38 cellular contexts compared by ENCODE assay signal in the genomic region with DNA sequence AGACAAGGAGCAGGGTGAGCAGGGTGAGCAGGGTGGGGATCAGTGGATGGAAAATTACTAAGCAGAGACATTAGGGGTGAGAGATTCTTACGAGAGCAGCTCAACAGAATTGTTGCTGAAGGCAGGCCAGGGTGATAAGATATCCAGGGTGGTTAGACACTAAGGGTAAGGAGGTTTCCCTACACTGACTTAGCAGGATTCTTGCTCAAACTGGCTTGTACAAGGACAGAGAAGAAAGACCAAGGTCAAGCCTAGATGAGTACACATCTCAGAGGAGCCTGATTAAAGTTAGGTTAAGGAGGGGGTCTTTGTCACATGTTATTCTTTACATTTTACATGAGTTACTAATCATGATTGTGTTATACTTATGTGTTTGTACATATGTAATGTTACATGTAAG.
"Had no signal": no experiment of that assay in that cellular context is flagged by ENCODE, and none has a peak within 500 bp of the region (broad histone marks: within the 10 kb centered on the region; RNA-seq: fewer than 3 reads in every experiment).

No MANE protein-coding gene starts in this region.

- H3K9me3 ChIP-seq: ascending aorta had no signal

- H3K36me3 Mint-ChIP-seq: activated CD4-positive, alpha-beta memory T cell treated with anti-CD3 and anti-CD28 coated beads for 36 hours; activated naive CD4-positive, alpha-beta T cell treated with anti-CD3 and anti-CD28 coated beads, Interleukin-2, amount 50 U/mL, for 24 hours; activated naive CD8-positive, alpha-beta T cell; activated naive CD8-positive, alpha-beta T cell treated with anti-CD3 and anti-CD28 coated beads, Interleukin-2, amount 10 ng/mL, durations not matched to agents 7 days and 5 days; brain had no signal

- H3K27me3 Mint-ChIP-seq: activated B cell treated with CpG ODN at 0.5 μM for 24 hours; activated naive CD8-positive, alpha-beta T cell treated with anti-CD3 and anti-CD28 coated beads, Interleukin-2, amount 50 U/mL, for 24 hours; central memory CD8-positive, alpha-beta T cell had no signal

- H3K27ac Mint-ChIP-seq: activated B cell treated with CpG ODN at 0.5 μM for 24 hours; activated CD4-positive, alpha-beta memory T cell treated with anti-CD3 and anti-CD28 coated beads for 36 hours; activated CD4-positive, alpha-beta T cell treated with anti-CD3 and anti-CD28 coated beads, Interleukin-2, amount 10 ng/mL, durations not matched to agents 24 days and 14 days; activated CD8-positive, alpha-beta T cell treated with anti-CD3 and anti-CD28 coated beads for 36 hours; activated naive CD4-positive, alpha-beta T cell treated with anti-CD3 and anti-CD28 coated beads for 36 hours; activated naive CD4-positive, alpha-beta T cell treated with anti-CD3 and anti-CD28 coated beads, Interleukin-2, amount 50 U/mL, for 24 hours; activated naive CD8-positive, alpha-beta T cell; activated naive CD8-positive, alpha-beta T cell treated with anti-CD3 and anti-CD28 coated beads, Interleukin-2, amount 10 ng/mL, durations not matched to agents 7 days and 5 days; activated naive CD8-positive, alpha-beta T cell treated with anti-CD3 and anti-CD28 coated beads, Interleukin-2, amount 50 U/mL, for 24 hours; activated T-cell treated with anti-CD3 and anti-CD28 coated beads, Interleukin-2, amount 50 U/mL, for 72 hours; activated T-helper 1 cell treated with anti-CD3 and anti-CD28 coated beads, Interleukin-12 subunit alpha, Interleukin-12 subunit beta, Interleukin-2, Interleukin-4 antibody, amounts not matched to agents 30 ng/mL and 10 ng/mL and 1 ng/mL, durations not matched to agents 14 hours and 24 hours and 36 hours; activated T-helper 17 cell treated with anti-CD3 and anti-CD28 coated beads, Interleukin-2, amount 50 U/mL, for 72 hours; T-helper 1 cell treated with Interleukin-12 subunit alpha and Interleukin-12 subunit beta and Interleukin-4 antibody, amounts not matched to agents 30 μg/mL and 1 μg/mL, for 36 hours; T-helper 2 cell treated with Interferon-gamma antibody and Interleukin-4, amounts not matched to agents 5 μg/mL and 100 μg/mL, for 36 hours had no signal

- H3K4me3 Mint-ChIP-seq: activated B cell treated with CpG ODN at 0.5 μM for 24 hours; activated CD4-positive, alpha-beta memory T cell treated with anti-CD3 and anti-CD28 coated beads for 36 hours; activated CD4-positive, alpha-beta T cell treated with anti-CD3 and anti-CD28 coated beads, Interleukin-2, amount 10 ng/mL, durations not matched to agents 24 days and 14 days; activated CD8-positive, alpha-beta T cell treated with anti-CD3 and anti-CD28 coated beads for 36 hours; activated naive CD4-positive, alpha-beta T cell treated with anti-CD3 and anti-CD28 coated beads for 36 hours; activated naive CD4-positive, alpha-beta T cell treated with anti-CD3 and anti-CD28 coated beads, Interleukin-2, amount 50 U/mL, for 24 hours; activated naive CD8-positive, alpha-beta T cell; activated naive CD8-positive, alpha-beta T cell treated with anti-CD3 and anti-CD28 coated beads, Interleukin-2, amount 10 ng/mL, durations not matched to agents 7 days and 5 days; activated naive CD8-positive, alpha-beta T cell treated with anti-CD3 and anti-CD28 coated beads, Interleukin-2, amount 50 U/mL, for 24 hours; activated T-cell treated with anti-CD3 and anti-CD28 coated beads, Interleukin-2, amount 50 U/mL, for 4 hours; activated T-cell treated with anti-CD3 and anti-CD28 coated beads, Interleukin-2, amount 50 U/mL, for 72 hours; activated T-helper 1 cell treated with anti-CD3 and anti-CD28 coated beads, Interleukin-12 subunit alpha, Interleukin-12 subunit beta, Interleukin-2, Interleukin-4 antibody, amounts not matched to agents 30 ng/mL and 10 ng/mL and 1 ng/mL, durations not matched to agents 14 hours and 24 hours and 36 hours; activated T-helper 17 cell treated with anti-CD3 and anti-CD28 coated beads, Interleukin-2, amount 50 U/mL, for 72 hours; brain; central memory CD8-positive, alpha-beta T cell; T-helper 1 cell treated with Interleukin-12 subunit alpha and Interleukin-12 subunit beta and Interleukin-4 antibody, amounts not matched to agents 30 μg/mL and 1 μg/mL, for 36 hours; T-helper 2 cell treated with Interferon-gamma antibody and Interleukin-4, amounts not matched to agents 5 μg/mL and 100 μg/mL, for 36 hours had no signal

- DNase-seq: activated B cell treated with CpG ODN at 0.5 μM for 24 hours; activated CD4-positive, alpha-beta memory T cell treated with anti-CD3 and anti-CD28 coated beads for 36 hours; activated CD4-positive, alpha-beta T cell treated with anti-CD3 and anti-CD28 coated beads for 4 hours; activated CD4-positive, alpha-beta T cell treated with anti-CD3 and anti-CD28 coated beads, Interleukin-2, amount 10 ng/mL, durations not matched to agents 24 days and 14 days; activated CD4-positive, alpha-beta T cell treated with anti-CD3 and anti-CD28 coated beads, Interleukin-2, amount 50 U/mL, for 1 hour; activated CD4-positive, alpha-beta T cell treated with anti-CD3 and anti-CD28 coated beads, Interleukin-2, amount 50 U/mL, for 4 hours; activated CD4-positive, CD25-positive, alpha-beta regulatory T cell treated with anti-CD3 and anti-CD28 coated beads, Interleukin-2, amount 50 U/mL, for 72 hours; activated CD8-positive, alpha-beta memory T cell treated with anti-CD3 and anti-CD28 coated beads, Interleukin-2, amount 50 U/mL, for 4 hours; activated CD8-positive, alpha-beta T cell treated with anti-CD3 and anti-CD28 coated beads for 36 hours; activated effector memory CD4-positive, alpha-beta T cell treated with anti-CD3 and anti-CD28 coated beads, Interleukin-2, amount 50 U/mL, for 16 hours; activated gamma-delta T cell treated with Interleukin-2 at 50 U/mL for 16 hours; activated naive CD4-positive, alpha-beta T cell; activated naive CD4-positive, alpha-beta T cell treated with anti-CD3 and anti-CD28 coated beads for 36 hours; activated naive CD8-positive, alpha-beta T cell treated with anti-CD3 and anti-CD28 coated beads, Interleukin-2, amount 10 ng/mL, durations not matched to agents 7 days and 5 days; activated naive CD8-positive, alpha-beta T cell treated with anti-CD3 and anti-CD28 coated beads, Interleukin-2, amount 50 U/mL, for 24 hours; activated T-cell treated with anti-CD3 and anti-CD28 coated beads for 4 hours; activated T-cell treated with anti-CD3 and anti-CD28 coated beads, Interleukin-2, amount 50 U/mL, for 1 hour; activated T-cell treated with anti-CD3 and anti-CD28 coated beads, Interleukin-2, amount 50 U/mL, for 4 hours; activated T-cell treated with anti-CD3 and anti-CD28 coated beads, Interleukin-2, amount 50 U/mL, for 72 hours; amygdala; anterior cingulate cortex; caudate nucleus; cerebellar nuclear complex; T-helper 2 cell; T-helper 9 cell had no signal

- H3K36me3 ChIP-seq: ascending aorta, cardiac muscle cell had no signal

- H3K4me1 ChIP-seq: ascending aorta had no signal

- ATAC-seq: activated CD8-positive, alpha-beta T cell treated with anti-CD3 and anti-CD28 coated beads for 36 hours; activated naive CD8-positive, alpha-beta T cell treated with anti-CD3 and anti-CD28 coated beads, Interleukin-2, amount 50 U/mL, for 24 hours; activated T-cell treated with anti-CD3 and anti-CD28 coated beads, Interleukin-2, amount 50 U/mL, for 4 hours; activated T-cell treated with anti-CD3 and anti-CD28 coated beads, Interleukin-2, amount 50 U/mL, for 72 hours; activated T-helper 17 cell treated with anti-CD3 and anti-CD28 coated beads, Interleukin-2, amount 50 U/mL, for 72 hours had no signal

- H3K4me3 ChIP-seq: ascending aorta, cardiac muscle cell had no signal

- H3K9me3 Mint-ChIP-seq: activated B cell treated with CpG ODN at 0.5 μM for 24 hours; activated CD4-positive, alpha-beta memory T cell treated with anti-CD3 and anti-CD28 coated beads for 36 hours; activated CD4-positive, alpha-beta T cell treated with anti-CD3 and anti-CD28 coated beads, Interleukin-2, amount 10 ng/mL, durations not matched to agents 24 days and 14 days; activated CD8-positive, alpha-beta T cell treated with anti-CD3 and anti-CD28 coated beads for 36 hours; activated naive CD4-positive, alpha-beta T cell treated with anti-CD3 and anti-CD28 coated beads for 36 hours; activated naive CD4-positive, alpha-beta T cell treated with anti-CD3 and anti-CD28 coated beads, Interleukin-2, amount 50 U/mL, for 24 hours; activated naive CD8-positive, alpha-beta T cell treated with anti-CD3 and anti-CD28 coated beads, Interleukin-2, amount 10 ng/mL, durations not matched to agents 7 days and 5 days; activated naive CD8-positive, alpha-beta T cell treated with anti-CD3 and anti-CD28 coated beads, Interleukin-2, amount 50 U/mL, for 24 hours; activated T-cell treated with anti-CD3 and anti-CD28 coated beads, Interleukin-2, amount 50 U/mL, for 4 hours; activated T-cell treated with anti-CD3 and anti-CD28 coated beads, Interleukin-2, amount 50 U/mL, for 72 hours; activated T-helper 1 cell treated with anti-CD3 and anti-CD28 coated beads, Interleukin-12 subunit alpha, Interleukin-12 subunit beta, Interleukin-2, Interleukin-4 antibody, amounts not matched to agents 30 ng/mL and 10 ng/mL and 1 ng/mL, durations not matched to agents 14 hours and 24 hours and 36 hours; activated T-helper 17 cell treated with anti-CD3 and anti-CD28 coated beads, Interleukin-2, amount 50 U/mL, for 72 hours; brain; central memory CD8-positive, alpha-beta T cell; T-helper 1 cell treated with Interleukin-12 subunit alpha and Interleukin-12 subunit beta and Interleukin-4 antibody, amounts not matched to agents 30 μg/mL and 1 μg/mL, for 36 hours; T-helper 2 cell treated with Interferon-gamma antibody and Interleukin-4, amounts not matched to agents 5 μg/mL and 100 μg/mL, for 36 hours had no signal

- FAIRE-seq: bronchial epithelial cell, TTC549 had no signal

- H3K4me1 Mint-ChIP-seq: activated B cell treated with CpG ODN at 0.5 μM for 24 hours; activated CD4-positive, alpha-beta T cell treated with anti-CD3 and anti-CD28 coated beads, Interleukin-2, amount 10 ng/mL, durations not matched to agents 24 days and 14 days; activated naive CD4-positive, alpha-beta T cell treated with anti-CD3 and anti-CD28 coated beads, Interleukin-2, amount 50 U/mL, for 24 hours; activated naive CD8-positive, alpha-beta T cell treated with anti-CD3 and anti-CD28 coated beads, Interleukin-2, amount 10 ng/mL, durations not matched to agents 7 days and 5 days; activated naive CD8-positive, alpha-beta T cell treated with anti-CD3 and anti-CD28 coated beads, Interleukin-2, amount 50 U/mL, for 24 hours; activated T-helper 17 cell treated with anti-CD3 and anti-CD28 coated beads, Interleukin-2, amount 50 U/mL, for 72 hours; central memory CD8-positive, alpha-beta T cell had no signal

- H3K27ac ChIP-seq: ascending aorta, cardiac muscle cell, VCaP had no signal

- H3K27me3 ChIP-seq: ascending aorta, cardiac muscle cell had no signal
